ENCODE assay signal across 14 cellular contexts in genomic region chr7:137987563-137987962, GRCh38. TPM values are rescaled to one million over a fixed set of nuclear protein-coding genes. Genes with fewer than 3 reads are reported as not detected.
DNase-seq lines count a peak whose midpoint lies in the region; ATAC-seq and TF ChIP-seq lines count a peak whose summit lies in the region.
"Had no signal": no experiment of that assay in that cellular context is flagged by ENCODE, and none has a peak within 500 bp of the region (broad histone marks: within the 10 kb centered on the region; RNA-seq: fewer than 3 reads in every experiment).

No MANE protein-coding gene starts in this region.

- no peak overlapping the region for H2AFZ ChIP-seq in IMR-90 (replicated peaks; ENCODE audit: low read length, poor library complexity)

- no peaks in the 10 kb centered on the region for H3K27me3 Mint-ChIP-seq in activated T-helper 1 cell treated with anti-CD3 and anti-CD28 coated beads, Interleukin-12 subunit alpha, Interleukin-12 subunit beta, Interleukin-2, Interleukin-4 antibody, amounts not matched to agents 30 ng/mL and 10 ng/mL and 1 ng/mL, durations not matched to agents 14 hours and 24 hours and 36 hours (ENCODE audit: insufficient read depth)
- H3K27me3 Mint-ChIP-seq: CD4-positive, alpha-beta T cell had no signal

- no peak overlapping the region for H3K4me3 Mint-ChIP-seq in activated T-helper 1 cell treated with anti-CD3 and anti-CD28 coated beads, Interleukin-12 subunit alpha, Interleukin-12 subunit beta, Interleukin-2, Interleukin-4 antibody, amounts not matched to agents 30 ng/mL and 10 ng/mL and 1 ng/mL, durations not matched to agents 14 hours and 24 hours and 36 hours
- H3K4me3 Mint-ChIP-seq: CD4-positive, alpha-beta T cell had no signal

- no TSS peak for BruUV-seq in IMR-90 (replicated peaks; lab: Mats Ljungman, UMichigan)

- H3K9me3 ChIP-seq in IMR-90 (ENCODE audit: control insufficient read depth, insufficient read depth, low read length) (no peaks in the 10 kb centered on the region), mesodermal cell (ENCODE audit: control insufficient read depth, low read length) (peaks cover 8% of the 10 kb centered on the region), stomach smooth muscle (ENCODE audit: control insufficient read depth in 2 of 2, low read length in 2 of 2) (no peaks in the 10 kb centered on the region)

- peak overlapping the region; percentile 83 for H2AK5ac ChIP-seq in IMR-90 (ENCODE audit: low read depth, low read length)

- H3K36me3 Mint-ChIP-seq in activated T-helper 1 cell treated with anti-CD3 and anti-CD28 coated beads, Interleukin-12 subunit alpha, Interleukin-12 subunit beta, Interleukin-2, Interleukin-4 antibody, amounts not matched to agents 30 ng/mL and 10 ng/mL and 1 ng/mL, durations not matched to agents 14 hours and 24 hours and 36 hours (ENCODE audit: low read depth): peaks cover 30% of the 10 kb centered on the region

- H3K79me1 ChIP-seq in IMR-90 (ENCODE audit: low read depth in 1 of 2, low read length in 2 of 2): peaks cover 13 to 80% of the 10 kb centered on the region in 2 experiments; a peak in 3 of 4 replicates

- peaks cover 46% of the 10 kb centered on the region for H3K9me1 ChIP-seq in IMR-90 (ENCODE audit: insufficient read depth, low read length)

- peaks cover 22% of the 10 kb centered on the region for H3K4me1 Mint-ChIP-seq in activated T-helper 1 cell treated with anti-CD3 and anti-CD28 coated beads, Interleukin-12 subunit alpha, Interleukin-12 subunit beta, Interleukin-2, Interleukin-4 antibody, amounts not matched to agents 30 ng/mL and 10 ng/mL and 1 ng/mL, durations not matched to agents 14 hours and 24 hours and 36 hours (ENCODE audit: low read depth)

- H3K27me3 ChIP-seq in IMR-90 (ENCODE audit: control insufficient read depth, insufficient read depth, low read length): no peaks in the 10 kb centered on the region
- no peaks in the 10 kb centered on the region for H3K27me3 ChIP-seq in stomach smooth muscle (ENCODE audit: control insufficient read depth in 1 of 2, insufficient read depth in 2 of 2, low read length in 2 of 2)

- H4K20me1 ChIP-seq in IMR-90 (ENCODE audit: insufficient read depth, low read length): peaks cover 43% of the 10 kb centered on the region

- H2BK5ac ChIP-seq in IMR-90 (ENCODE audit: low read depth, low read length, poor library complexity, severe bottlenecking): peak overlapping the region; percentile 93

- H3K18ac ChIP-seq in IMR-90 (ENCODE audit: low read depth, low read length): peak overlapping the region; percentile 49

- H2BK120ac ChIP-seq in IMR-90 (ENCODE audit: low read depth, low read length): peak overlapping the region; percentile 87; the same call in 1 of the 2 replicates

- intact Hi-C loops in IMR-90 (cut with micrococcal nuclease): no loop called here
- intact Hi-C loops in activated T-helper 1 cell treated with anti-CD3 and anti-CD28 coated beads, Interleukin-12 subunit alpha, Interleukin-12 subunit beta, Interleukin-2, Interleukin-4 antibody, amounts not matched to agents 30 ng/mL and 10 ng/mL and 1 ng/mL, durations not matched to agents 14 hours and 24 hours and 36 hours (cut with micrococcal nuclease): no loop called here

- ATAC-seq in IMR-90 (ENCODE audit: low read depth) (no peak), HG02642 (IDR thresholded peaks at IDR 0.05; ENCODE audit: poor library complexity, unreplicated experiment) (no peak)

- in situ Hi-C loops in IMR-90 (cut with MboI; ENCODE audit: low sequenced_read_pairs): loop anchor here (25.0 kb wide), 1 partner anchor 850 kb away; no protein-coding TSS in a partner anchor

- peak overlapping the region; percentile 19; the same call in 1 of the 3 replicates for H2BK15ac ChIP-seq in IMR-90 (ENCODE audit: low read depth, low read length)

- WGBS in IMR-90 (ENCODE audit: extremely low coverage in 2 of 2, insufficient read length in 1 of 2), 2 experiments: 70% methylated on average over 2 of the region's 5 CpGs; no CpG with 5 or more reads in 1 of the 2 experiments
- WGBS in mesodermal cell (ENCODE audit: insufficient coverage in 2 of 2), 2 experiments: 94 to 100% methylated on average over 3 to 4 of the region's 5 CpGs

- H3K4ac ChIP-seq in IMR-90 (ENCODE audit: low read depth, low read length): peak overlapping the region; percentile 82

- H3K14ac ChIP-seq in IMR-90 (replicated peaks; ENCODE audit: low read depth, low read length): peak overlapping the region; percentile 52; the same call in 1 of the 2 replicates

- H3K23ac ChIP-seq in IMR-90 (ENCODE audit: low read depth, low read length): peak overlapping the region; percentile 55

- peaks cover 12% of the 10 kb centered on the region for H3K9me3 Mint-ChIP-seq in activated T-helper 1 cell treated with anti-CD3 and anti-CD28 coated beads, Interleukin-12 subunit alpha, Interleukin-12 subunit beta, Interleukin-2, Interleukin-4 antibody, amounts not matched to agents 30 ng/mL and 10 ng/mL and 1 ng/mL, durations not matched to agents 14 hours and 24 hours and 36 hours

- TF ChIP-seq CTCF in IMR-90 (conservative IDR thresholded peaks at IDR 0.05; ENCODE audit: low read depth, low read length): no peak

- peak overlapping the region; percentile 81 for H4K91ac ChIP-seq in IMR-90 (ENCODE audit: insufficient read depth, low read depth, low read length)

- H3K4me1 ChIP-seq in IMR-90 (ENCODE audit: control insufficient read depth, insufficient read depth, low read length) (peaks cover 49% of the 10 kb centered on the region), mesodermal cell (ENCODE audit: control insufficient read depth, insufficient read depth, low read length, poor library complexity, severe bottlenecking) (peaks cover 48% of the 10 kb centered on the region), stomach smooth muscle (ENCODE audit: control insufficient read depth, insufficient read depth, low read length) (peaks cover 77% of the 10 kb centered on the region)

- H3K27ac ChIP-seq in IMR-90 (ENCODE audit: insufficient read depth, low read length): peak overlapping the region; percentile 80
- H3K27ac ChIP-seq in mesodermal cell (ENCODE audit: low read depth, low read length, severe bottlenecking): peak overlapping the region; percentile 23
- peak overlapping the region; percentile 49 for H3K27ac ChIP-seq in stomach smooth muscle (ENCODE audit: low read length)

- POLR2A ChIA-PET in IMR-90 (lab: Charles Lee; ENCODE audit: unreplicated experiment): no interaction called here

- H2BK20ac ChIP-seq in IMR-90 (ENCODE audit: low read depth, low read length): 0 out of 2 replicates have a peak overlapping the region, but pooled peaks have one; percentile 11

- peak overlapping the region; percentile 32 for H2AK9ac ChIP-seq in IMR-90 (replicated peaks; ENCODE audit: low read depth, low read length, poor library complexity)

- dilution Hi-C loops in IMR-90 (cut with HindIII; ENCODE audit: low sequenced_read_pairs, unreplicated experiment): no loop called here

- H3K9ac ChIP-seq in IMR-90 (ENCODE audit: low read depth, low read length): peak overlapping the region; percentile 23; the same call in 1 of the 2 replicates
- no peak overlapping the region for H3K9ac ChIP-seq in stomach smooth muscle (ENCODE audit: low read length in 2 of 2)

- CTCF ChIA-PET in IMR-90 (lab: Yijun Ruan, JAX): interaction anchor here (1.5 kb wide), 1 partner anchor 84 kb away, joined by 3 read pairs; no protein-coding TSS in a partner anchor

- H4K5ac ChIP-seq in IMR-90 (ENCODE audit: low read depth, low read length): no peak overlapping the region; the same call in 1 of the 2 replicates

- DNase-seq in IMR-90: no peak
- DNase-seq in activated T-helper 1 cell treated with anti-CD3 and anti-CD28 coated beads, Interleukin-12 subunit alpha, Interleukin-12 subunit beta, Interleukin-2, Interleukin-4 antibody, amounts not matched to agents 30 ng/mL and 10 ng/mL and 1 ng/mL, durations not matched to agents 14 hours and 24 hours and 36 hours (ENCODE audit: low spot score): no peak
- DNase-seq in NCI-H2227 treated with DMSO at 0.1 percent for 48 hours (lab: John Stamatoyannopoulos, UW): no peak
- DNase-seq in NCI-H2107 treated with DMSO at 0.1 percent for 48 hours (lab: John Stamatoyannopoulos, UW; ENCODE audit: unreplicated experiment): no peak
- DNase-seq: activated CD4-positive, alpha-beta T cell treated with anti-CD3 and anti-CD28 coated beads for 48 hours; CD4-positive, alpha-beta T cell; EL; erythroblast; NCI-H1930; NCI-H526; stimulated activated naive CD4-positive, alpha-beta T cell treated with Interleukin-2 at 50 U/mL for 16 hours had no signal

- peak overlapping the region; percentile 9 for H3K27ac Mint-ChIP-seq in activated T-helper 1 cell treated with anti-CD3 and anti-CD28 coated beads, Interleukin-12 subunit alpha, Interleukin-12 subunit beta, Interleukin-2, Interleukin-4 antibody, amounts not matched to agents 30 ng/mL and 10 ng/mL and 1 ng/mL, durations not matched to agents 14 hours and 24 hours and 36 hours
- H3K27ac Mint-ChIP-seq: CD4-positive, alpha-beta T cell had no signal

- peak overlapping the region; percentile 24 to 83 for H4K8ac ChIP-seq in IMR-90 (ENCODE audit: low read depth in 2 of 2, low read length in 2 of 2)

- H3K4me3 ChIP-seq in IMR-90 (ENCODE audit: insufficient read depth, low read depth, low read length) (no peak overlapping the region), mesodermal cell (ENCODE audit: extremely low read depth, insufficient read depth, low read length, poor library complexity, severe bottlenecking) (no peak overlapping the region), stomach smooth muscle (ENCODE audit: low read length in 2 of 2) (no peak overlapping the region)

- peak overlapping the region; percentile 75; the same call in 1 of the 2 replicates for H3K4me2 ChIP-seq in IMR-90 (ENCODE audit: low read depth, low read length)

- H3K36me3 ChIP-seq in IMR-90 (ENCODE audit: control insufficient read depth, insufficient read depth, low read length) (peaks cover 11% of the 10 kb centered on the region), mesodermal cell (ENCODE audit: control insufficient read depth, insufficient read depth, low read length) (peaks cover 24% of the 10 kb centered on the region), stomach smooth muscle (ENCODE audit: control insufficient read depth in 2 of 2, insufficient read depth in 2 of 2, low read length in 2 of 2) (no peaks in the 10 kb centered on the region)

- no peak for TF ChIP-seq RAD21 in IMR-90 (IDR thresholded peaks at IDR 0.05; ENCODE audit: low read length)

- no peak for TF ChIP-seq POLR2A in IMR-90 (IDR thresholded peaks at IDR 0.05; ENCODE audit: low read depth, low read length)

- peak overlapping the region; percentile 65; the same call in 1 of the 2 replicates for H3K56ac ChIP-seq in IMR-90 (ENCODE audit: extremely low read depth, insufficient read depth, low read length)

RNA-seq across cellular contexts. Expression of gene CREB3L2, which starts 14.3 kb away (rescaled TPM):
- total RNA-seq in IMR-90 (2012; rRNA removed): 35.8 and 42.3 TPM in 2 replicates
- 57.9 and 65.1 TPM in 2 replicates for polyA plus RNA-seq in IMR-90 (2012; rRNA removed)
- polyA plus RNA-seq in IMR-90 (2012; cell fraction: cytosol; rRNA removed): 31.6 and 44.4 TPM in 2 replicates
- polyA plus RNA-seq in IMR-90 (2012; cell fraction: nucleus; rRNA removed; ENCODE audit: low replicate concordance): 38.6 and 56.6 TPM in 2 replicates
- total RNA-seq in activated T-helper 1 cell treated with anti-CD3 and anti-CD28 coated beads, Interleukin-12 subunit alpha, Interleukin-12 subunit beta, Interleukin-2, Interleukin-4 antibody, amounts not matched to agents 30 ng/mL and 10 ng/mL and 1 ng/mL, durations not matched to agents 14 hours and 24 hours and 36 hours: 61.6 and 61.8 TPM in 2 replicates
- polyA plus RNA-seq in mesodermal cell (2013, experiment 1 of 2): 40.4 TPM
- polyA plus RNA-seq in mesodermal cell (2013, experiment 2 of 2): 40.1 TPM

Comparison
In these comparisons a context has a peak if more than half of its experiments do, and no peak if none do; other contexts are left out.
1. H3K27ac ChIP-seq: peak in every context shown above with its lines; median percentile 80 in IMR-90; 49 in stomach smooth muscle; 23 in mesodermal cell.